15 cellular contexts compared by ENCODE assay signal in genomic region chr16:30662449-30662848, GRCh38. TPM values are rescaled to one million over a fixed set of nuclear protein-coding genes. Genes with fewer than 3 reads are reported as not detected.
DNase-seq lines count a peak whose midpoint lies in the region; ATAC-seq lines count a peak whose summit lies in the region.
"Had no signal": no experiment of that assay in that cellular context is flagged by ENCODE, and none has a peak within 500 bp of the region (broad histone marks: within the 10 kb centered on the region; RNA-seq: fewer than 3 reads in every experiment).

No MANE protein-coding gene starts in this region.

- no peak overlapping the region for H3K27ac ChIP-seq in skeletal muscle tissue (ENCODE audit: low read depth, low read length)
- H3K27ac ChIP-seq: colonic mucosa, gastrocnemius medialis, left lung, prostate gland had no signal

- peak overlapping the region in 2 of 3 donors; percentile 7 to 33 for H3K9ac ChIP-seq in skeletal muscle tissue (ENCODE audit: low read depth in 1 of 3, low read length in 3 of 3)

- peaks cover 59 to 62% (median 60%) of the 10 kb centered on the region in 3 donors for H3K36me3 ChIP-seq in skeletal muscle tissue (ENCODE audit: control insufficient read depth in 3 of 3, insufficient read depth in 3 of 3, low read length in 3 of 3)

- peaks cover 28 to 43% (median 34%) of the 10 kb centered on the region in 3 donors for H3K4me1 ChIP-seq in skeletal muscle tissue (ENCODE audit: control insufficient read depth in 3 of 3, insufficient read depth in 3 of 3, low read length in 3 of 3)

- peak overlapping the region; percentile 98 for H3K4me3 Mint-ChIP-seq in activated T-cell treated with anti-CD3 and anti-CD28 coated beads, Interleukin-2, amount 50 U/mL, for 4 hours
- H3K4me3 Mint-ChIP-seq in activated CD4-positive, alpha-beta memory T cell treated with anti-CD3 and anti-CD28 coated beads for 36 hours, result no peak overlapping the region
- peak overlapping the region; percentile 75 to 80 for H3K4me3 Mint-ChIP-seq in effector memory CD8-positive, alpha-beta T cell

- no peaks in the 10 kb centered on the region for H3K9me3 Mint-ChIP-seq in activated T-cell treated with anti-CD3 and anti-CD28 coated beads, Interleukin-2, amount 50 U/mL, for 4 hours
- no peaks in the 10 kb centered on the region for H3K9me3 Mint-ChIP-seq in activated CD4-positive, alpha-beta memory T cell treated with anti-CD3 and anti-CD28 coated beads for 36 hours
- no peaks in the 10 kb centered on the region for H3K9me3 Mint-ChIP-seq in effector memory CD8-positive, alpha-beta T cell

- H3K4me1 Mint-ChIP-seq in activated T-cell treated with anti-CD3 and anti-CD28 coated beads, Interleukin-2, amount 50 U/mL, for 4 hours (ENCODE audit: low read depth), result peaks cover 37% of the 10 kb centered on the region
- peaks cover 33% of the 10 kb centered on the region for H3K4me1 Mint-ChIP-seq in activated CD4-positive, alpha-beta memory T cell treated with anti-CD3 and anti-CD28 coated beads for 36 hours (ENCODE audit: low read depth)
- H3K4me1 Mint-ChIP-seq in effector memory CD8-positive, alpha-beta T cell (ENCODE audit: low read depth in 2 of 2), result peaks cover 40% of the 10 kb centered on the region in 2 donors

- H3K27me3 Mint-ChIP-seq in activated T-cell treated with anti-CD3 and anti-CD28 coated beads, Interleukin-2, amount 50 U/mL, for 4 hours (ENCODE audit: low read depth), result no peaks in the 10 kb centered on the region
- no peaks in the 10 kb centered on the region for H3K27me3 Mint-ChIP-seq in activated CD4-positive, alpha-beta memory T cell treated with anti-CD3 and anti-CD28 coated beads for 36 hours
- no peaks in the 10 kb centered on the region for H3K27me3 Mint-ChIP-seq in effector memory CD8-positive, alpha-beta T cell

- H3K27me3 ChIP-seq in skeletal muscle tissue (ENCODE audit: control insufficient read depth in 3 of 3, insufficient read depth in 3 of 3, low read length in 3 of 3), result no peaks in the 10 kb centered on the region
- H3K27me3 ChIP-seq: colonic mucosa, gastrocnemius medialis, left lung had no signal

- CTCF ChIA-PET in activated CD4-positive, alpha-beta memory T cell treated with anti-CD3 and anti-CD28 coated beads for 36 hours (lab: Charles Lee), result interaction anchor here (4.7 kb wide), 1 partner anchor 31 kb away, joined by 86 read pairs; no protein-coding TSS in a partner anchor

- no peak overlapping the region for H3K4me3 ChIP-seq in skeletal muscle tissue (ENCODE audit: low read length in 3 of 3)
- H3K4me3 ChIP-seq: colonic mucosa, gastrocnemius medialis, left lung, prostate gland had no signal

- H3K36me3 Mint-ChIP-seq in activated T-cell treated with anti-CD3 and anti-CD28 coated beads, Interleukin-2, amount 50 U/mL, for 4 hours (ENCODE audit: insufficient read depth), result peaks cover 43% of the 10 kb centered on the region
- peaks cover 46% of the 10 kb centered on the region for H3K36me3 Mint-ChIP-seq in activated CD4-positive, alpha-beta memory T cell treated with anti-CD3 and anti-CD28 coated beads for 36 hours
- H3K36me3 Mint-ChIP-seq in effector memory CD8-positive, alpha-beta T cell (ENCODE audit: insufficient read depth), result peaks cover 94% of the 10 kb centered on the region

- POLR2A ChIA-PET in activated CD4-positive, alpha-beta memory T cell treated with anti-CD3 and anti-CD28 coated beads for 36 hours (lab: Charles Lee), result no interaction called here

- intact Hi-C loops in activated CD4-positive, alpha-beta memory T cell treated with anti-CD3 and anti-CD28 coated beads for 36 hours (cut with micrococcal nuclease), result no loop called here
- intact Hi-C loops in left colon (cut with DNase I, micrococcal nuclease), result no loop called here

- H3K9me3 ChIP-seq in skeletal muscle tissue (ENCODE audit: control insufficient read depth in 3 of 3, low read length in 3 of 3), result no peaks in the 10 kb centered on the region
- H3K9me3 ChIP-seq: colonic mucosa, gastrocnemius medialis, left lung, prostate gland had no signal

- no peak for DNase-seq in activated T-cell treated with anti-CD3 and anti-CD28 coated beads, Interleukin-2, amount 50 U/mL, for 4 hours
- no peak for DNase-seq in activated T-cell treated with anti-CD3 and anti-CD28 coated beads, Interleukin-2, amount 50 U/mL, for 48 hours
- no peak for DNase-seq in activated CD4-positive, alpha-beta memory T cell treated with anti-CD3 and anti-CD28 coated beads for 36 hours
- DNase-seq in effector memory CD8-positive, alpha-beta T cell, result no peak
- DNase-seq in DMS153 (lab: John Stamatoyannopoulos, UW) (no peak), left colon (no peak)
- DNase-seq: colonic mucosa, gastrocnemius medialis, left lung, NCI-H1436 had no signal

- ATAC-seq in activated T-cell treated with anti-CD3 and anti-CD28 coated beads, Interleukin-2, amount 50 U/mL, for 4 hours, result no peak
- ATAC-seq in effector memory CD8-positive, alpha-beta T cell (replicated peaks), result no peak
- no peak for ATAC-seq in GM18517 (IDR thresholded peaks at IDR 0.05; ENCODE audit: unreplicated experiment)
- ATAC-seq in left colon, result no peak
- ATAC-seq: activated CD4-positive, CD25-positive, alpha-beta regulatory T cell treated with anti-CD3 and anti-CD28 coated beads, Interleukin-2, amount 50 U/mL, for 24 hours; gastrocnemius medialis; left lung; Right ventricle myocardium inferior had no signal

- peak overlapping the region; percentile 98 for H3K27ac Mint-ChIP-seq in activated CD4-positive, alpha-beta memory T cell treated with anti-CD3 and anti-CD28 coated beads for 36 hours
- H3K27ac Mint-ChIP-seq in effector memory CD8-positive, alpha-beta T cell, result peak overlapping the region; percentile 38 to 89

RNA-seq across cellular contexts. Expression of gene FBRS, which starts 4.2 kb away (rescaled TPM):
- total RNA-seq in activated T-cell treated with anti-CD3 and anti-CD28 coated beads, Interleukin-2, amount 50 U/mL, for 4 hours, result 100 to 1,000 TPM; 132 to 158 (median 137) TPM
- 10 to 100 TPM; 91.8 to 95.6 TPM for total RNA-seq in activated CD4-positive, alpha-beta memory T cell treated with anti-CD3 and anti-CD28 coated beads for 36 hours
- total RNA-seq in skeletal muscle tissue (7.3 TPM), left colon (10 to 100 TPM; 71.8 to 78.8 TPM)

RNA-seq across cellular contexts. Expression of gene PRR14, which starts 11.7 kb away (rescaled TPM):
- 10 to 100 TPM; 65.1 to 85.3 (median 71.0) TPM for total RNA-seq in activated T-cell treated with anti-CD3 and anti-CD28 coated beads, Interleukin-2, amount 50 U/mL, for 4 hours
- 10 to 100 TPM; 73.2 to 83.2 TPM for total RNA-seq in activated CD4-positive, alpha-beta memory T cell treated with anti-CD3 and anti-CD28 coated beads for 36 hours
- total RNA-seq in skeletal muscle tissue, result 6.8 TPM
- total RNA-seq in left colon, result 10 to 100 TPM; 47.6 to 51.0 TPM

RNA-seq across cellular contexts. Expression of gene SRCAP, which starts 36.5 kb away (rescaled TPM):
- 100 to 1,000 TPM in 1 of 3 donors, 10 to 100 TPM in 2; 86.3 to 100 (median 96.5) TPM for total RNA-seq in activated T-cell treated with anti-CD3 and anti-CD28 coated beads, Interleukin-2, amount 50 U/mL, for 4 hours
- total RNA-seq in activated CD4-positive, alpha-beta memory T cell treated with anti-CD3 and anti-CD28 coated beads for 36 hours, result 10 to 100 TPM; 48.4 to 54.0 TPM
- total RNA-seq in skeletal muscle tissue (17.2 TPM), left colon (10 to 100 TPM; 60.6 to 68.3 TPM)

RNA-seq across cellular contexts. Expression of gene ZNF689, which starts 52.3 kb away (rescaled TPM):
- total RNA-seq in activated T-cell treated with anti-CD3 and anti-CD28 coated beads, Interleukin-2, amount 50 U/mL, for 4 hours, result 10 to 100 TPM; 15.4 to 16.9 (median 16.0) TPM
- 1 to 10 TPM; 8.7 to 9.9 TPM for total RNA-seq in activated CD4-positive, alpha-beta memory T cell treated with anti-CD3 and anti-CD28 coated beads for 36 hours
- total RNA-seq in skeletal muscle tissue, result 4.7 TPM
- 1 to 10 TPM; 6.8 to 6.9 TPM for total RNA-seq in left colon
